8 cellular contexts compared by ENCODE assay signal in genomic region chr14:46250113-46250703, GRCh38.
DNase-seq lines count a peak whose midpoint lies in the region; ATAC-seq, FAIRE-seq and TF ChIP-seq lines count a peak whose summit lies in the region.

No MANE protein-coding gene starts in this region.

- H3K4me1 ChIP-seq in body of pancreas (no peaks in the 10 kb centered on the region), mesenchymal stem cell (ENCODE audit: control insufficient read depth, insufficient read depth, low read depth, low read length) (no peaks in the 10 kb centered on the region)

- DNase-seq in EL (peak; percentile 11), KBM-7 (peak; percentile 29), body of pancreas (no peak), mesenchymal stem cell (peak; percentile 54), RCC 7860 (ENCODE audit: low spot score) (no peak)
- no peak for DNase-seq in stimulated activated naive CD4-positive, alpha-beta T cell (lab: John Stamatoyannopoulos, UW)

- no peak overlapping the region for H3K18ac ChIP-seq in mesenchymal stem cell (ENCODE audit: low read depth in 1 of 2, low read length in 2 of 2)

- H3K4me2 ChIP-seq in mesenchymal stem cell (ENCODE audit: low read length, poor library complexity, severe bottlenecking) = no peak overlapping the region

- no peak overlapping the region for H4K91ac ChIP-seq in mesenchymal stem cell (ENCODE audit: low read length)

- no peaks in the 10 kb centered on the region for H3K79me1 ChIP-seq in mesenchymal stem cell (replicated peaks; ENCODE audit: low read length, poor library complexity, severe bottlenecking)

- no peak overlapping the region for H3K9ac ChIP-seq in mesenchymal stem cell (ENCODE audit: low read length)

- no peak overlapping the region for H3K4me3 ChIP-seq in body of pancreas
- H3K4me3 ChIP-seq in mesenchymal stem cell (ENCODE audit: insufficient read depth in 1 of 2, low read depth in 1 of 2, low read length in 2 of 2) = no peak overlapping the region

- H2BK120ac ChIP-seq in mesenchymal stem cell (ENCODE audit: low read depth, low read length) = no peak overlapping the region

- H2BK12ac ChIP-seq in mesenchymal stem cell (ENCODE audit: low read length in 2 of 2) = no peak overlapping the region

- no peak overlapping the region for H3K23ac ChIP-seq in mesenchymal stem cell (ENCODE audit: low read length in 2 of 2)

- FAIRE-seq in RCC 7860 (lab: Jason Lieb, UNC) = no peak

- no peak overlapping the region for H3K27ac ChIP-seq in body of pancreas
- no peak overlapping the region for H3K27ac ChIP-seq in mesenchymal stem cell (ENCODE audit: low read length, poor library complexity, severe bottlenecking)

- H2AFZ ChIP-seq in mesenchymal stem cell (ENCODE audit: low read depth, low read length) = no peak overlapping the region

- in situ Hi-C loops in KBM-7 (cut with MboI; ENCODE audit: low pct_unique_long_range_greater_than_20kb, low sequenced_read_pairs) = no loop called here

- intact Hi-C loops in body of pancreas (cut with DNase I) = no loop called here

- no peak overlapping the region for H3K4ac ChIP-seq in mesenchymal stem cell (ENCODE audit: low read depth in 1 of 2, low read length in 2 of 2)

- H2AK5ac ChIP-seq in mesenchymal stem cell (ENCODE audit: low read length, severe bottlenecking) = no peak overlapping the region

- TF ChIP-seq CTCF in body of pancreas (IDR thresholded peaks at IDR 0.05) = peak; percentile 20 to 58 (median 45)

- no peaks in the 10 kb centered on the region for H3K9me3 ChIP-seq in body of pancreas
- H3K9me3 ChIP-seq in mesenchymal stem cell (ENCODE audit: control insufficient read depth, low read length) = no peaks in the 10 kb centered on the region

- no peaks in the 10 kb centered on the region for H3K36me3 ChIP-seq in body of pancreas (replicated peaks in 1 of 2; ENCODE audit: insufficient read depth in 1 of 2, low read depth in 2 of 2)
- H3K36me3 ChIP-seq in mesenchymal stem cell (ENCODE audit: control insufficient read depth in 1 of 2, insufficient read depth in 2 of 2, low read depth in 1 of 2, low read length in 2 of 2) = no peaks in the 10 kb centered on the region

- no peak for TF ChIP-seq POLR2A in body of pancreas (IDR thresholded peaks at IDR 0.05)

- H3K27me3 ChIP-seq in body of pancreas (no peaks in the 10 kb centered on the region), mesenchymal stem cell (ENCODE audit: control insufficient read depth in 1 of 2, insufficient read depth in 1 of 2, low read length in 2 of 2) (no peaks in the 10 kb centered on the region)

- H2BK5ac ChIP-seq in mesenchymal stem cell (ENCODE audit: low read depth, low read length, poor library complexity, severe bottlenecking) = no peak overlapping the region

- ATAC-seq in body of pancreas (no peak), GM21447 (IDR thresholded peaks at IDR 0.05; ENCODE audit: unreplicated experiment) (no peak), HG02938 (IDR thresholded peaks at IDR 0.05; ENCODE audit: unreplicated experiment) (no peak)

- no peak overlapping the region for H2BK15ac ChIP-seq in mesenchymal stem cell (ENCODE audit: low read depth, poor library complexity, severe bottlenecking)

- H4K8ac ChIP-seq in mesenchymal stem cell (ENCODE audit: low read length) = no peak overlapping the region

- H3K14ac ChIP-seq in mesenchymal stem cell (ENCODE audit: low read length in 2 of 2) = no peak overlapping the region

Comparison
In these comparisons a context has a peak if more than half of its experiments do, and no peak if none do; other contexts are left out.
1. DNase-seq: peak in EL (single experiment), KBM-7 (single experiment) and mesenchymal stem cell (single experiment); none in body of pancreas (0 of 4), stimulated activated naive CD4-positive, alpha-beta T cell (0 of 6) and RCC 7860 (single experiment).